ENCODE assay signal across 8 cellular contexts in the genomic region with DNA sequence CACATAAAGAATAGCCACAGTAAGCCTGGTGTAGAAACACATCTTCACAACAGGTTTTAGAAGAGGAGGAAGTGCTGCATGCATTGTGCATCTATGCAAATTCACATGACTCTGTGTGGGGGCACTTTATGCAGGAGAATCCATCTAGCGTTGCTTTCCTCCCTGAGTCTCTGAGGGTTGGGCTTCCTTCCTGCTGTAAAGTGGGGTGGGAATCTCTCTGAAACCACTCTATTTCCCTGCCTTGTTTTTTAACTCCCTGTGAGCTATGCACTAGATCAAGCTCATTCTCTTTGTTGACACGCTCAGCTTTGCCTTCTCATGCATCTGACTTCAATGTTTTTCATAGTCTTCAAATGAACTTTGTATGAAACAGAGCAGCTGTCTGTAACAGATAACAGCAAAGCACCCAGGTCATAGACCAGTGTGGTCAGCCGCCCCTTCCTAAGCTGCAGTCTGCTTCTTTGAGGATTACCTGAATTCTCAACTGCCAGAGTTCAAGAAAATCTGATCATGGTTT.
A peak's percentile ranks its signal among the peaks of the same experiment; 100 is the strongest.
DNase-seq lines count a peak whose midpoint lies in the region; ATAC-seq and TF ChIP-seq lines count a peak whose summit lies in the region.

No MANE protein-coding gene starts in this region.

- CTCF ChIA-PET in CD4-positive, alpha-beta T cell (lab: Charles Lee): interaction anchor here (1.2 to 3.4 kb wide), 4 partner anchors 9 to 160 kb away, joined by 3 to 19 read pairs (median 6); no protein-coding TSS in a partner anchor
- CTCF ChIA-PET in activated CD8-positive, alpha-beta T cell treated with anti-CD3 and anti-CD28 coated beads, Interleukin-2, amount 10 ng/mL, durations not matched to agents 7 days and 5 days (lab: Charles Lee): interaction anchor here (1.1 to 5.0 kb wide), 5 partner anchors 8 to 159 kb away, joined by 3 to 39 read pairs (median 20); no protein-coding TSS in a partner anchor

- no peaks in the 10 kb centered on the region for H3K36me3 Mint-ChIP-seq in CD4-positive, alpha-beta T cell (ENCODE audit: low read depth)
- peaks cover 15% of the 10 kb centered on the region for H3K36me3 Mint-ChIP-seq in activated CD8-positive, alpha-beta T cell treated with anti-CD3 and anti-CD28 coated beads, Interleukin-2, amount 10 ng/mL, durations not matched to agents 7 days and 5 days (ENCODE audit: low read depth)
- H3K36me3 Mint-ChIP-seq in stimulated activated naive CD8-positive, alpha-beta T cell treated with anti-CD3 and anti-CD28 coated beads, Interleukin-15, Interleukin-2, amounts not matched to agents 100 ng/mL and 50 ng/mL, for 24 hours (ENCODE audit: low read depth): no peaks in the 10 kb centered on the region

- intact Hi-C loops in CD4-positive, alpha-beta T cell (cut with DNase I, micrococcal nuclease): loop anchor here in 1 of 2 experiments (1.0 kb wide), 2 partner anchors 16 to 181 kb away; no protein-coding TSS in a partner anchor
- intact Hi-C loops in colonic mucosa (cut with DNase I): no loop called here

- H3K9me3 ChIP-seq in CD4-positive, alpha-beta T cell (ENCODE audit: control insufficient read depth, low read length): no peaks in the 10 kb centered on the region
- no peaks in the 10 kb centered on the region for H3K9me3 ChIP-seq in colonic mucosa

- H3K4me1 ChIP-seq in colonic mucosa: no peaks in the 10 kb centered on the region

- H3K27ac Mint-ChIP-seq in CD4-positive, alpha-beta T cell: peak overlapping the region; percentile 83
- H3K27ac Mint-ChIP-seq in activated CD8-positive, alpha-beta T cell treated with anti-CD3 and anti-CD28 coated beads, Interleukin-2, amount 10 ng/mL, durations not matched to agents 7 days and 5 days: peak overlapping the region; percentile 81
- H3K27ac Mint-ChIP-seq in stimulated activated naive CD8-positive, alpha-beta T cell treated with anti-CD3 and anti-CD28 coated beads, Interleukin-15, Interleukin-2, amounts not matched to agents 100 ng/mL and 50 ng/mL, for 24 hours: peak overlapping the region; percentile 79

- H3K27me3 Mint-ChIP-seq in CD4-positive, alpha-beta T cell: no peaks in the 10 kb centered on the region
- H3K27me3 Mint-ChIP-seq in activated CD8-positive, alpha-beta T cell treated with anti-CD3 and anti-CD28 coated beads, Interleukin-2, amount 10 ng/mL, durations not matched to agents 7 days and 5 days (ENCODE audit: low read depth): no peaks in the 10 kb centered on the region
- H3K27me3 Mint-ChIP-seq in stimulated activated naive CD8-positive, alpha-beta T cell treated with anti-CD3 and anti-CD28 coated beads, Interleukin-15, Interleukin-2, amounts not matched to agents 100 ng/mL and 50 ng/mL, for 24 hours: no peaks in the 10 kb centered on the region

- POLR2A ChIA-PET in CD4-positive, alpha-beta T cell (lab: Charles Lee): interaction anchor here (0.7 to 1.4 kb wide), 10 partner anchors 9 to 201 kb away, joined by 3 to 13 read pairs (median 4); a partner anchor contains a TSS
- POLR2A ChIA-PET in activated CD8-positive, alpha-beta T cell treated with anti-CD3 and anti-CD28 coated beads, Interleukin-2, amount 10 ng/mL, durations not matched to agents 7 days and 5 days (lab: Charles Lee): interaction anchor here (0.6 to 4.7 kb wide), 4 partner anchors 16 to 110 kb away, joined by 3 to 63 read pairs (median 7); a partner anchor contains a TSS

- peaks cover 73% of the 10 kb centered on the region for H3K4me1 Mint-ChIP-seq in CD4-positive, alpha-beta T cell (ENCODE audit: low read depth)
- peaks cover 78% of the 10 kb centered on the region for H3K4me1 Mint-ChIP-seq in activated CD8-positive, alpha-beta T cell treated with anti-CD3 and anti-CD28 coated beads, Interleukin-2, amount 10 ng/mL, durations not matched to agents 7 days and 5 days (ENCODE audit: low read depth)
- peaks cover 65% of the 10 kb centered on the region for H3K4me1 Mint-ChIP-seq in stimulated activated naive CD8-positive, alpha-beta T cell treated with anti-CD3 and anti-CD28 coated beads, Interleukin-15, Interleukin-2, amounts not matched to agents 100 ng/mL and 50 ng/mL, for 24 hours (ENCODE audit: low read depth)

- peaks cover 2% of the 10 kb centered on the region for H3K9me3 Mint-ChIP-seq in CD4-positive, alpha-beta T cell
- no peaks in the 10 kb centered on the region for H3K9me3 Mint-ChIP-seq in activated CD8-positive, alpha-beta T cell treated with anti-CD3 and anti-CD28 coated beads, Interleukin-2, amount 10 ng/mL, durations not matched to agents 7 days and 5 days (ENCODE audit: insufficient read depth)
- H3K9me3 Mint-ChIP-seq in stimulated activated naive CD8-positive, alpha-beta T cell treated with anti-CD3 and anti-CD28 coated beads, Interleukin-15, Interleukin-2, amounts not matched to agents 100 ng/mL and 50 ng/mL, for 24 hours: no peaks in the 10 kb centered on the region

- DNase-seq in CD4-positive, alpha-beta T cell: peak in 9 of 10 experiments; percentile 5 to 50 (median 28)
- peak; percentile 47 for DNase-seq in activated CD8-positive, alpha-beta T cell treated with anti-CD3 and anti-CD28 coated beads, Interleukin-2, amount 10 ng/mL, durations not matched to agents 7 days and 5 days
- DNase-seq in NCI-H1048 (lab: John Stamatoyannopoulos, UW) (no peak), colonic mucosa (no peak), NCI-H510A (lab: John Stamatoyannopoulos, UW) (no peak)

- no peak overlapping the region for H3K4me3 ChIP-seq in colonic mucosa

- no peak overlapping the region for H3K9ac ChIP-seq in colonic mucosa (ENCODE audit: low read depth in 2 of 2, low read length in 2 of 2)

- peak overlapping the region; percentile 66 for H3K27ac ChIP-seq in CD4-positive, alpha-beta T cell (ENCODE audit: low read depth, low read length)
- no peak overlapping the region for H3K27ac ChIP-seq in colonic mucosa

- H3K27me3 ChIP-seq in CD4-positive, alpha-beta T cell (ENCODE audit: control insufficient read depth, insufficient read depth, low read length): no peaks in the 10 kb centered on the region
- no peaks in the 10 kb centered on the region for H3K27me3 ChIP-seq in colonic mucosa

- no peaks in the 10 kb centered on the region for H3K36me3 ChIP-seq in colonic mucosa

- no peak for TF ChIP-seq CTCF in CD4-positive, alpha-beta T cell (IDR thresholded peaks at IDR 0.05)
- no peak for TF ChIP-seq CTCF in colonic mucosa (IDR thresholded peaks at IDR 0.05)

- peak overlapping the region; percentile 75 for H3K4me3 Mint-ChIP-seq in CD4-positive, alpha-beta T cell
- peak overlapping the region; percentile 58 for H3K4me3 Mint-ChIP-seq in activated CD8-positive, alpha-beta T cell treated with anti-CD3 and anti-CD28 coated beads, Interleukin-2, amount 10 ng/mL, durations not matched to agents 7 days and 5 days
- peak overlapping the region; percentile 42 for H3K4me3 Mint-ChIP-seq in stimulated activated naive CD8-positive, alpha-beta T cell treated with anti-CD3 and anti-CD28 coated beads, Interleukin-15, Interleukin-2, amounts not matched to agents 100 ng/mL and 50 ng/mL, for 24 hours

- ATAC-seq in CD4-positive, alpha-beta T cell (ENCODE audit: poor library complexity): peak; percentile 71
- ATAC-seq in GM19328 (IDR thresholded peaks at IDR 0.05; ENCODE audit: unreplicated experiment): peak; percentile 95
- peak; percentile 95 for ATAC-seq in HG03139 (IDR thresholded peaks at IDR 0.05; ENCODE audit: unreplicated experiment)
- ATAC-seq in activated CD8-positive, alpha-beta T cell treated with anti-CD3 and anti-CD28 coated beads, Interleukin-2, amount 10 ng/mL, durations not matched to agents 7 days and 5 days: peak; percentile 74

Comparison
In these comparisons a context has a peak if more than half of its experiments do, and no peak if none do; other contexts are left out.
1. DNase-seq: peak in CD4-positive, alpha-beta T cell (9 of 10) and activated CD8-positive, alpha-beta T cell treated with anti-CD3 and anti-CD28 coated beads, Interleukin-2, amount 10 ng/mL, durations not matched to agents 7 days and 5 days (single experiment); none in NCI-H1048 (single experiment), colonic mucosa (single experiment) and NCI-H510A (single experiment).
2. Peak in every context shown above with its lines, with median percentiles within 50 percentile points of each other: ATAC-seq, H3K27ac Mint-ChIP-seq and H3K4me3 Mint-ChIP-seq.